In the genomic region with DNA sequence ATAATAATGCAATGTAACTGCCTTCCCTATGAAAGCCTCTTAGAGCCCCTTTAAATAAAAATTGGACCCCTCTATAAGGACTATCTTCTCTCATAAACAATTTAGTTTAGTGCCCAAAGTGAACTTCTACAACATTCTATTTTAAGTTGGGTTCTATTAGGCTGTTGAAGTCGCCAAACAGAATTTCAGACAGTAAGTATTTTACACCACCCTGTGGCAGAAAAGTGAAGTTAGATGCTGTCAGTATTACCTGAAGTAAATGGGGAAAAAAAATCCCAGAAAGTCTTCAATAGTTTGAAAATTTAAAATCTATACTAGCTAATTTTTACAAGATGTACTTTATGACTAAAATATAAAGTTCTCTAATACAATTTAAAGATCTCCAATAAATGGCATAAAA, we compare ENCODE assay signal across 12 cellular contexts. TPM values are rescaled to one million over a fixed set of nuclear protein-coding genes. Genes with fewer than 3 reads are reported as not detected.
DNase-seq lines count a peak whose midpoint lies in the region; ATAC-seq and TF ChIP-seq lines count a peak whose summit lies in the region.
"Had no signal": no experiment of that assay in that cellular context is flagged by ENCODE, and none has a peak within 500 bp of the region (broad histone marks: within the 10 kb centered on the region; RNA-seq: fewer than 3 reads in every experiment).

No MANE protein-coding gene starts in this region.

- in situ Hi-C loops in astrocyte of the spinal cord (cut with HindIII; ENCODE audit: low sequenced_read_pairs) = no loop called here

- TF ChIP-seq CTCF in BE2C (IDR thresholded peaks at IDR 0.05; ENCODE audit: low read depth, low read length) (peak; percentile 56), astrocyte of the spinal cord (IDR thresholded peaks at IDR 0.05; ENCODE audit: low read depth, low read length) (peak; percentile 45), right lobe of liver (IDR thresholded peaks at IDR 0.05) (peak; percentile 22 to 37 (median 31)), lower leg skin (IDR thresholded peaks at IDR 0.05) (no peak)

- H3K9me3 ChIP-seq in BE2C = no peaks in the 10 kb centered on the region; the same call in 1 of the 2 replicates
- no peaks in the 10 kb centered on the region for H3K9me3 ChIP-seq in right lobe of liver
- H3K9me3 ChIP-seq in effector memory CD4-positive, alpha-beta T cell (ENCODE audit: control insufficient read depth, low read length) = no peaks in the 10 kb centered on the region
- H3K9me3 ChIP-seq: colonic mucosa had no signal

- no peaks in the 10 kb centered on the region for H3K4me1 ChIP-seq in BE2C
- no peaks in the 10 kb centered on the region for H3K4me1 ChIP-seq in right lobe of liver
- no peaks in the 10 kb centered on the region for H3K4me1 ChIP-seq in effector memory CD4-positive, alpha-beta T cell (ENCODE audit: control insufficient read depth, insufficient read depth, low read length, poor library complexity, severe bottlenecking)
- H3K4me1 ChIP-seq: colonic mucosa had no signal

- H3K27me3 ChIP-seq in BE2C (no peaks in the 10 kb centered on the region), right lobe of liver (no peaks in the 10 kb centered on the region)
- no peaks in the 10 kb centered on the region for H3K27me3 ChIP-seq in effector memory CD4-positive, alpha-beta T cell (replicated peaks; ENCODE audit: control insufficient read depth, insufficient read depth, low read length, poor library complexity, severe bottlenecking)
- H3K27me3 ChIP-seq: colonic mucosa had no signal

- peaks cover 22% of the 10 kb centered on the region for H3K36me3 ChIP-seq in BE2C
- peaks cover 0 to 10% (median 0%) of the 10 kb centered on the region in 4 donors for H3K36me3 ChIP-seq in right lobe of liver
- H3K36me3 ChIP-seq in effector memory CD4-positive, alpha-beta T cell (ENCODE audit: control insufficient read depth, insufficient read depth, low read length) = peaks cover 12% of the 10 kb centered on the region
- H3K36me3 ChIP-seq: colonic mucosa had no signal

- H3K27ac ChIP-seq in right lobe of liver = no peak overlapping the region
- H3K27ac ChIP-seq in effector memory CD4-positive, alpha-beta T cell (ENCODE audit: insufficient read depth, low read length, poor library complexity, severe bottlenecking) = no peak overlapping the region
- H3K27ac ChIP-seq: colonic mucosa, WERI-Rb-1 had no signal

- DNase-seq in BE2C (no peak), astrocyte of the spinal cord (ENCODE audit: low read depth, low spot score) (peak; percentile 23), right lobe of liver (no peak), mucosa of gallbladder (ENCODE audit: low spot score) (no peak), lower leg skin (ENCODE audit: low spot score in 2 of 2) (no peak)
- DNase-seq in effector memory CD4-positive, alpha-beta T cell = no peak
- DNase-seq: colonic mucosa; NCI-H146; stimulated activated naive CD8-positive, alpha-beta T cell treated with anti-CD3 and anti-CD28 coated beads, Interleukin-15, Interleukin-2, amounts not matched to agents 100 U/mL and 50 U/mL, for 24 hours; WERI-Rb-1 had no signal

- 45% methylated on average over 1 of the region's 1 CpG for WGBS in right lobe of liver (ENCODE audit: insufficient coverage, low coverage, low lambda C conversion rate, missing lambda C conversion rate)
- WGBS in lower leg skin, 2 donors = 29 to 56% methylated on average over 1 of the region's 1 CpG

- TF ChIP-seq POLR2A in right lobe of liver (IDR thresholded peaks at IDR 0.05) = no peak
- no peak for TF ChIP-seq POLR2A in lower leg skin (IDR thresholded peaks at IDR 0.05)

- ATAC-seq in HG02981 (IDR thresholded peaks at IDR 0.05; ENCODE audit: unreplicated experiment) = peak; percentile 67
- peak in 3 of 4 donors; percentile 27 to 45 (median 33) for ATAC-seq in right lobe of liver
- ATAC-seq in GM21447 (IDR thresholded peaks at IDR 0.05; ENCODE audit: unreplicated experiment) = no peak
- ATAC-seq: stimulated activated naive CD8-positive, alpha-beta T cell treated with anti-CD3 and anti-CD28 coated beads, Interleukin-15, Interleukin-2, amounts not matched to agents 100 U/mL and 50 U/mL, for 24 hours had no signal

- H3K4me3 ChIP-seq in BE2C (ENCODE audit: low read depth, low read length) (no peak overlapping the region), astrocyte of the spinal cord (ENCODE audit: low read depth, low read length) (no peak overlapping the region), right lobe of liver (no peak overlapping the region), lower leg skin (ENCODE audit: low read depth, poor library complexity, severe bottlenecking) (no peak overlapping the region)
- H3K4me3 ChIP-seq in effector memory CD4-positive, alpha-beta T cell (ENCODE audit: insufficient read depth, low read depth, low read length, poor library complexity, severe bottlenecking) = no peak overlapping the region
- H3K4me3 ChIP-seq: colonic mucosa had no signal

- intact Hi-C loops in right lobe of liver (cut with DNase I) = no loop called here
- intact Hi-C loops in lower leg skin (cut with DNase I; ENCODE audit: low total_unique reads) = no loop called here

RNA-seq across cellular contexts. Expression of a gene that starts 29.5 kb away (rescaled TPM):
- 41.1 TPM for polyA plus RNA-seq in BE2C (2012; ENCODE audit: insufficient read depth, insufficient read length, low read depth)
- total RNA-seq in right lobe of liver (10 to 100 TPM in 5 of 6 experiments, 1 to 10 TPM in 1; 9.3 to 22.8 (median 13.4) TPM), mucosa of gallbladder (19.8 TPM), lower leg skin (10 to 100 TPM in 3 of 4 donors, 1 to 10 TPM in 1; 10.0 to 24.4 (median 20.3) TPM)

Comparison
In these comparisons a context has a peak if more than half of its experiments do, and no peak if none do; other contexts are left out.
1. CTCF ChIP-seq: peak in BE2C (single experiment), astrocyte of the spinal cord (single experiment) and right lobe of liver (4 of 4); none in lower leg skin (0 of 3).